In genomic region chr5:151060742-151061141, GRCh38 we compare ENCODE assay signal across 16 cellular contexts. TPM values are rescaled to one million over a fixed set of nuclear protein-coding genes. Genes with fewer than 3 reads are reported as not detected.
DNase-seq lines count a peak whose midpoint lies in the region; ATAC-seq and TF ChIP-seq lines count a peak whose summit lies in the region.
"Had no signal": no experiment of that assay in that cellular context is flagged by ENCODE, and none has a peak within 500 bp of the region (broad histone marks: within the 10 kb centered on the region; RNA-seq: fewer than 3 reads in every experiment).

No MANE protein-coding gene starts in this region.

- H3K36me3 Mint-ChIP-seq in activated CD4-positive, alpha-beta T cell treated with anti-CD3 and anti-CD28 coated beads for 36 hours (ENCODE audit: low read depth): peaks cover 94% of the 10 kb centered on the region
- peaks cover 74% of the 10 kb centered on the region for H3K36me3 Mint-ChIP-seq in activated CD4-positive, alpha-beta memory T cell treated with anti-CD3 and anti-CD28 coated beads, Interleukin-2, amount 10 ng/mL, durations not matched to agents 7 days and 5 days (ENCODE audit: low read depth)
- H3K36me3 Mint-ChIP-seq in stimulated activated effector memory CD8-positive, alpha-beta T cell treated with anti-CD3 and anti-CD28 coated beads, Interleukin-12 subunit alpha, Interleukin-12 subunit beta, amount 100 ng/mL, for 72 hours: peaks cover 100% of the 10 kb centered on the region

- H3K9me3 Mint-ChIP-seq in activated CD4-positive, alpha-beta T cell treated with anti-CD3 and anti-CD28 coated beads for 36 hours (ENCODE audit: low read depth): no peaks in the 10 kb centered on the region
- H3K9me3 Mint-ChIP-seq in activated CD4-positive, alpha-beta memory T cell treated with anti-CD3 and anti-CD28 coated beads, Interleukin-2, amount 10 ng/mL, durations not matched to agents 7 days and 5 days: no peaks in the 10 kb centered on the region
- no peaks in the 10 kb centered on the region for H3K9me3 Mint-ChIP-seq in stimulated activated effector memory CD8-positive, alpha-beta T cell treated with anti-CD3 and anti-CD28 coated beads, Interleukin-12 subunit alpha, Interleukin-12 subunit beta, amount 100 ng/mL, for 72 hours

- H3K4me1 ChIP-seq in left ventricle myocardium inferior: peaks cover 87% of the 10 kb centered on the region

- ATAC-seq in activated CD4-positive, alpha-beta T cell treated with anti-CD3 and anti-CD28 coated beads for 36 hours: no peak
- no peak for ATAC-seq in stimulated activated effector memory CD8-positive, alpha-beta T cell treated with anti-CD3 and anti-CD28 coated beads, Interleukin-12 subunit alpha, Interleukin-12 subunit beta, amount 100 ng/mL, for 72 hours

- intact Hi-C loops in activated CD4-positive, alpha-beta T cell treated with anti-CD3 and anti-CD28 coated beads for 36 hours (cut with DNase I, micrococcal nuclease): loop anchor here (1.0 to 5.0 kb wide), 5 partner anchors 18 to 92 kb away; no protein-coding TSS in a partner anchor
- intact Hi-C loops in left ventricle myocardium inferior (cut with micrococcal nuclease): no loop called here

- no peak for DNase-seq in activated CD4-positive, alpha-beta T cell treated with anti-CD3 and anti-CD28 coated beads for 36 hours
- DNase-seq in activated CD4-positive, alpha-beta T cell treated with anti-CD3 and anti-CD28 coated beads for 1 hour: no peak
- no peak for DNase-seq in activated CD4-positive, alpha-beta memory T cell treated with anti-CD3 and anti-CD28 coated beads, Interleukin-2, amount 10 ng/mL, durations not matched to agents 7 days and 5 days
- DNase-seq in left ventricle myocardium inferior: no peak
- no peak for DNase-seq in stimulated activated effector memory CD8-positive, alpha-beta T cell treated with anti-CD3 and anti-CD28 coated beads, Interleukin-12 subunit alpha, Interleukin-12 subunit beta, amount 100 ng/mL, for 72 hours (ENCODE audit: low spot score in 2 of 2)
- DNase-seq in NCI-H2171 treated with DMSO at 0.1 percent for 48 hours (lab: John Stamatoyannopoulos, UW): no peak
- no peak for DNase-seq in ureter (ENCODE audit: low spot score)
- no peak for DNase-seq in middle frontal gyrus (ENCODE audit: extremely low spot score, low spot score)
- DNase-seq: activated CD8-positive, alpha-beta memory T cell treated with anti-CD3 and anti-CD28 coated beads, Interleukin-2, amount 50 U/mL, for 4 hours; DND-41; NCI-H2081; ovary; stimulated activated CD4-positive, alpha-beta T cell treated with anti-CD3 and anti-CD28 coated beads, Interleukin-2, amount 100 ng/mL, for 48 hours; substantia nigra; T1000 had no signal

- POLR2A ChIA-PET in activated CD4-positive, alpha-beta T cell treated with anti-CD3 and anti-CD28 coated beads for 36 hours (lab: Charles Lee): interaction anchor here (0.7 to 1.3 kb wide), 3 partner anchors 20 to 55 kb away, joined by 3 to 4 read pairs (median 4); partner anchors contain the start of gene TNIP1
- POLR2A ChIA-PET in activated CD4-positive, alpha-beta memory T cell treated with anti-CD3 and anti-CD28 coated beads, Interleukin-2, amount 10 ng/mL, durations not matched to agents 7 days and 5 days (lab: Charles Lee): interaction anchor here (1.0 to 3.7 kb wide), 7 partner anchors 8 to 55 kb away, joined by 3 to 11 read pairs (median 4); no protein-coding TSS in a partner anchor

- TF ChIP-seq CTCF in left ventricle myocardium inferior (IDR thresholded peaks at IDR 0.05; ENCODE audit: borderline replicate concordance): no peak

- no peaks in the 10 kb centered on the region for H3K27me3 Mint-ChIP-seq in activated CD4-positive, alpha-beta T cell treated with anti-CD3 and anti-CD28 coated beads for 36 hours
- H3K27me3 Mint-ChIP-seq in activated CD4-positive, alpha-beta memory T cell treated with anti-CD3 and anti-CD28 coated beads, Interleukin-2, amount 10 ng/mL, durations not matched to agents 7 days and 5 days: no peaks in the 10 kb centered on the region

- H3K27ac Mint-ChIP-seq in activated CD4-positive, alpha-beta T cell treated with anti-CD3 and anti-CD28 coated beads for 36 hours: peak overlapping the region; percentile 90
- peak overlapping the region; percentile 58 for H3K27ac Mint-ChIP-seq in activated CD4-positive, alpha-beta memory T cell treated with anti-CD3 and anti-CD28 coated beads, Interleukin-2, amount 10 ng/mL, durations not matched to agents 7 days and 5 days
- peak overlapping the region; percentile 38 for H3K27ac Mint-ChIP-seq in stimulated activated effector memory CD8-positive, alpha-beta T cell treated with anti-CD3 and anti-CD28 coated beads, Interleukin-12 subunit alpha, Interleukin-12 subunit beta, amount 100 ng/mL, for 72 hours

- CTCF ChIA-PET in activated CD4-positive, alpha-beta T cell treated with anti-CD3 and anti-CD28 coated beads for 36 hours (lab: Charles Lee): interaction anchor here (0.7 to 4.5 kb wide), 8 partner anchors 9 to 54 kb away, joined by 3 to 32 read pairs (median 4); no protein-coding TSS in a partner anchor
- CTCF ChIA-PET in activated CD4-positive, alpha-beta memory T cell treated with anti-CD3 and anti-CD28 coated beads, Interleukin-2, amount 10 ng/mL, durations not matched to agents 7 days and 5 days (lab: Charles Lee): interaction anchor here (0.6 to 1.3 kb wide), 7 partner anchors 9 to 131 kb away, joined by 3 to 4 read pairs (median 3); no protein-coding TSS in a partner anchor

- no peaks in the 10 kb centered on the region for H3K9me3 ChIP-seq in left ventricle myocardium inferior (replicated peaks)
- H3K9me3 ChIP-seq: ovary had no signal

- peaks cover 66% of the 10 kb centered on the region for H3K36me3 ChIP-seq in left ventricle myocardium inferior
- H3K36me3 ChIP-seq: ovary had no signal

- H3K27ac ChIP-seq in left ventricle myocardium inferior (replicated peaks): peak overlapping the region; percentile 93
- H3K27ac ChIP-seq: ovary had no signal

- H3K4me1 Mint-ChIP-seq in activated CD4-positive, alpha-beta T cell treated with anti-CD3 and anti-CD28 coated beads for 36 hours: peaks cover 69% of the 10 kb centered on the region
- peaks cover 40% of the 10 kb centered on the region for H3K4me1 Mint-ChIP-seq in activated CD4-positive, alpha-beta memory T cell treated with anti-CD3 and anti-CD28 coated beads, Interleukin-2, amount 10 ng/mL, durations not matched to agents 7 days and 5 days
- peaks cover 76% of the 10 kb centered on the region for H3K4me1 Mint-ChIP-seq in stimulated activated effector memory CD8-positive, alpha-beta T cell treated with anti-CD3 and anti-CD28 coated beads, Interleukin-12 subunit alpha, Interleukin-12 subunit beta, amount 100 ng/mL, for 72 hours

- H3K27me3 ChIP-seq in left ventricle myocardium inferior (ENCODE audit: low read depth): no peaks in the 10 kb centered on the region
- H3K27me3 ChIP-seq: ovary had no signal

- no peak overlapping the region for H3K4me3 Mint-ChIP-seq in activated CD4-positive, alpha-beta T cell treated with anti-CD3 and anti-CD28 coated beads for 36 hours
- no peak overlapping the region for H3K4me3 Mint-ChIP-seq in activated CD4-positive, alpha-beta memory T cell treated with anti-CD3 and anti-CD28 coated beads, Interleukin-2, amount 10 ng/mL, durations not matched to agents 7 days and 5 days
- H3K4me3 Mint-ChIP-seq in stimulated activated effector memory CD8-positive, alpha-beta T cell treated with anti-CD3 and anti-CD28 coated beads, Interleukin-12 subunit alpha, Interleukin-12 subunit beta, amount 100 ng/mL, for 72 hours: no peak overlapping the region

- H3K4me3 ChIP-seq in left ventricle myocardium inferior: no peak overlapping the region
- H3K4me3 ChIP-seq: ovary had no signal

RNA-seq across cellular contexts. Expression of gene TNIP1, which starts 20.1 kb away (rescaled TPM):
- total RNA-seq in activated CD4-positive, alpha-beta T cell treated with anti-CD3 and anti-CD28 coated beads for 36 hours: 100 to 1,000 TPM; 351 to 408 TPM
- 100 to 1,000 TPM; 188 to 201 TPM for total RNA-seq in activated CD4-positive, alpha-beta memory T cell treated with anti-CD3 and anti-CD28 coated beads, Interleukin-2, amount 10 ng/mL, durations not matched to agents 7 days and 5 days
- total RNA-seq in left ventricle myocardium inferior (131 TPM), ureter (75.4 TPM)

RNA-seq across cellular contexts. Expression of gene GPX3, which starts 40.4 kb away (rescaled TPM):
- total RNA-seq in activated CD4-positive, alpha-beta T cell treated with anti-CD3 and anti-CD28 coated beads for 36 hours: not detected
- not detected for total RNA-seq in activated CD4-positive, alpha-beta memory T cell treated with anti-CD3 and anti-CD28 coated beads, Interleukin-2, amount 10 ng/mL, durations not matched to agents 7 days and 5 days
- total RNA-seq in left ventricle myocardium inferior: 744 TPM
- total RNA-seq in ureter: 160 TPM
- total RNA-seq: A172 had no signal

Comparison
In these comparisons a context has a peak if more than half of its experiments do, and no peak if none do; other contexts are left out.
1. H3K27ac Mint-ChIP-seq: peak in every context shown above with its lines; median percentile 90 in activated CD4-positive, alpha-beta T cell treated with anti-CD3 and anti-CD28 coated beads for 36 hours; 58 in activated CD4-positive, alpha-beta memory T cell treated with anti-CD3 and anti-CD28 coated beads, Interleukin-2, amount 10 ng/mL, durations not matched to agents 7 days and 5 days; 38 in stimulated activated effector memory CD8-positive, alpha-beta T cell treated with anti-CD3 and anti-CD28 coated beads, Interleukin-12 subunit alpha, Interleukin-12 subunit beta, amount 100 ng/mL, for 72 hours.
2. RNA of gene GPX3, which starts 40.4 kb away (total RNA-seq): 744 TPM in left ventricle myocardium inferior (single experiment) and 160 TPM in ureter (single experiment); not detected in activated CD4-positive, alpha-beta T cell treated with anti-CD3 and anti-CD28 coated beads for 36 hours and not detected in activated CD4-positive, alpha-beta memory T cell treated with anti-CD3 and anti-CD28 coated beads, Interleukin-2, amount 10 ng/mL, durations not matched to agents 7 days and 5 days; every median in the first group is over 100 times any median in the second.